ENCODE assay signal across 19 cellular contexts in genomic region chr22:44132724-44133123, GRCh38.
"Had no signal": no experiment of that assay in that cellular context is flagged by ENCODE, and none has a peak within 500 bp of the region (broad histone marks: within the 10 kb centered on the region; RNA-seq: fewer than 3 reads in every experiment).

No MANE protein-coding gene starts in this region.

- H3K9me3 ChIP-seq: neutrophil, prostate gland had no signal

- H3K36me3 ChIP-seq: neutrophil, prostate gland had no signal

- H3K27me3 Mint-ChIP-seq: activated CD4-positive, alpha-beta memory T cell treated with anti-CD3 and anti-CD28 coated beads, Interleukin-2, amount 10 ng/mL, durations not matched to agents 7 days and 5 days; activated naive CD8-positive, alpha-beta T cell treated with anti-CD3 and anti-CD28 coated beads for 36 hours; dendritic cell treated with granulocyte-macrophage colony-stimulating factor and Interleukin-4, amounts not matched to agents 40 ng/mL and 50 ng/mL, for 4 days; effector memory CD8-positive, alpha-beta T cell had no signal

- H3K79me2 ChIP-seq: hepatocyte had no signal

- H3K27me3 ChIP-seq: hepatocyte, upper lobe of left lung had no signal

- H2AFZ ChIP-seq: hepatocyte had no signal

- ATAC-seq: activated T-cell treated with anti-CD3 and anti-CD28 coated beads, Interleukin-2, amount 50 U/mL, for 72 hours; effector memory CD8-positive, alpha-beta T cell; naive thymus-derived CD4-positive, alpha-beta T cell had no signal

- H3K27ac ChIP-seq: hepatocyte, neutrophil, prostate gland, upper lobe of left lung had no signal

- H3K4me3 Mint-ChIP-seq: activated CD4-positive, alpha-beta memory T cell treated with anti-CD3 and anti-CD28 coated beads, Interleukin-2, amount 10 ng/mL, durations not matched to agents 7 days and 5 days; activated naive CD8-positive, alpha-beta T cell treated with anti-CD3 and anti-CD28 coated beads for 36 hours; activated T-cell treated with anti-CD3 and anti-CD28 coated beads, Interleukin-2, amount 50 U/mL, for 72 hours; dendritic cell treated with granulocyte-macrophage colony-stimulating factor and Interleukin-4, amounts not matched to agents 40 ng/mL and 50 ng/mL, for 4 days; effector memory CD8-positive, alpha-beta T cell; immature natural killer cell; naive thymus-derived CD4-positive, alpha-beta T cell; stimulated activated naive CD8-positive, alpha-beta T cell treated with anti-CD3 and anti-CD28 coated beads, Interleukin-15, Interleukin-2, amounts not matched to agents 100 ng/mL and 50 ng/mL, for 24 hours had no signal

- DNase-seq: activated CD4-positive, alpha-beta memory T cell treated with anti-CD3 and anti-CD28 coated beads, Interleukin-2, amount 10 ng/mL, durations not matched to agents 7 days and 5 days; activated gamma-delta T cell treated with Interleukin-2 at 50 U/mL for 16 hours; activated naive CD8-positive, alpha-beta T cell treated with anti-CD3 and anti-CD28 coated beads for 36 hours; activated T-cell treated with anti-CD3 and anti-CD28 coated beads, Interleukin-2, amount 50 U/mL, for 72 hours; cerebellar nuclear complex; effector memory CD8-positive, alpha-beta T cell; erythroblast; immature natural killer cell; left cardiac atrium; naive thymus-derived CD4-positive, alpha-beta T cell; stimulated activated CD4-positive, alpha-beta T cell treated with anti-CD3 and anti-CD28 coated beads, Interleukin-4, amount 100 ng/mL, for 1 hour; stimulated activated CD8-positive, alpha-beta memory T cell treated with anti-CD3 and anti-CD28 coated beads, Interleukin-4, amount 100 ng/mL, for 48 hours; upper lobe of left lung had no signal

- H3K4me1 ChIP-seq: prostate gland had no signal

- H3K4me3 ChIP-seq: hepatocyte, lung, prostate gland, upper lobe of left lung had no signal

- H3K27ac Mint-ChIP-seq: activated CD4-positive, alpha-beta memory T cell treated with anti-CD3 and anti-CD28 coated beads, Interleukin-2, amount 10 ng/mL, durations not matched to agents 7 days and 5 days; activated naive CD8-positive, alpha-beta T cell treated with anti-CD3 and anti-CD28 coated beads for 36 hours; activated T-cell treated with anti-CD3 and anti-CD28 coated beads, Interleukin-2, amount 50 U/mL, for 72 hours; dendritic cell treated with granulocyte-macrophage colony-stimulating factor and Interleukin-4, amounts not matched to agents 40 ng/mL and 50 ng/mL, for 4 days; effector memory CD8-positive, alpha-beta T cell; naive thymus-derived CD4-positive, alpha-beta T cell; stimulated activated naive CD8-positive, alpha-beta T cell treated with anti-CD3 and anti-CD28 coated beads, Interleukin-15, Interleukin-2, amounts not matched to agents 100 ng/mL and 50 ng/mL, for 24 hours had no signal

- H3K4me2 ChIP-seq: hepatocyte had no signal
